Comparison of ENCODE assay signal across 16 cellular contexts in genomic region chr9:77729177-77729576, GRCh38.
"Had no signal": no experiment of that assay in that cellular context is flagged by ENCODE, and none has a peak within 500 bp of the region (broad histone marks: within the 10 kb centered on the region; RNA-seq: fewer than 3 reads in every experiment).

No MANE protein-coding gene starts in this region.

- H3K9me3 Mint-ChIP-seq: effector memory CD8-positive, alpha-beta T cell; memory B cell; nephron; stimulated activated naive B cell treated with anti-CD40 and anti-IgM and Interleukin-4, amounts not matched to agents 10 μg/mL and 1 μg/mL and 100 μg/mL, for 72 hours had no signal

- H3K27ac ChIP-seq: adrenal gland, gastroesophageal sphincter, left ventricle myocardium inferior, spleen, thoracic aorta, VCaP had no signal

- ATAC-seq: effector memory CD8-positive, alpha-beta T cell; gastroesophageal sphincter; sciatic nerve; stimulated activated naive B cell treated with anti-CD40 and anti-IgM and Interleukin-4, amounts not matched to agents 10 μg/mL and 1 μg/mL and 100 μg/mL, for 72 hours had no signal

- H3K27me3 ChIP-seq: adrenal gland, gastroesophageal sphincter, spleen had no signal

- H3K27me3 Mint-ChIP-seq: effector memory CD8-positive, alpha-beta T cell; stimulated activated naive B cell treated with anti-CD40 and anti-IgM and Interleukin-4, amounts not matched to agents 10 μg/mL and 1 μg/mL and 100 μg/mL, for 72 hours had no signal

- DNase-seq: activated CD4-positive, alpha-beta T cell treated with anti-CD3 and anti-CD28 coated beads for 48 hours; activated effector memory CD4-positive, alpha-beta T cell treated with Interleukin-2 at 50 U/mL for 16 hours; adrenal gland; central memory CD4-positive, alpha-beta T cell; cortex of kidney; effector memory CD8-positive, alpha-beta T cell; left ventricle myocardium inferior; spleen; stimulated activated CD4-positive, alpha-beta T cell treated with anti-CD3 and anti-CD28 coated beads, Interleukin-1b, Interleukin-23, amount 100 ng/mL, for 48 hours; stimulated activated naive B cell treated with anti-CD40 and anti-IgM and Interleukin-4, amounts not matched to agents 10 μg/mL and 1 μg/mL and 100 μg/mL, for 72 hours had no signal

- H3K36me3 Mint-ChIP-seq: memory B cell; stimulated activated naive B cell treated with anti-CD40 and anti-IgM and Interleukin-4, amounts not matched to agents 10 μg/mL and 1 μg/mL and 100 μg/mL, for 72 hours had no signal

- H3K4me3 Mint-ChIP-seq: effector memory CD8-positive, alpha-beta T cell; memory B cell; nephron; stimulated activated naive B cell treated with anti-CD40 and anti-IgM and Interleukin-4, amounts not matched to agents 10 μg/mL and 1 μg/mL and 100 μg/mL, for 72 hours had no signal

- H3K4me3 ChIP-seq: adrenal gland, gastroesophageal sphincter, left ventricle myocardium inferior, spleen, thoracic aorta had no signal

- H3K27ac Mint-ChIP-seq: effector memory CD8-positive, alpha-beta T cell; memory B cell; stimulated activated naive B cell treated with anti-CD40 and anti-IgM and Interleukin-4, amounts not matched to agents 10 μg/mL and 1 μg/mL and 100 μg/mL, for 72 hours had no signal

- H3K4me1 Mint-ChIP-seq: memory B cell had no signal

- H3K9me3 ChIP-seq: adrenal gland, gastroesophageal sphincter, left ventricle myocardium inferior, spleen, thoracic aorta had no signal
